ENCODE assay signal across 8 cellular contexts in genomic region chr7:129829677-129830631, GRCh38.
DNase-seq lines count a peak whose midpoint lies in the region; ATAC-seq and TF ChIP-seq lines count a peak whose summit lies in the region.

No MANE protein-coding gene starts in this region.

- in situ Hi-C loops in Caki2 (cut with HindIII; ENCODE audit: low pct_unique_long_range_greater_than_20kb, low sequenced_read_pairs) (no loop called here), KBM-7 (cut with MboI; ENCODE audit: low pct_unique_long_range_greater_than_20kb, low sequenced_read_pairs) (loop anchor here (25.0 kb wide), 1 partner anchor 182 kb away; no protein-coding TSS in a partner anchor)

- POLR2A ChIA-PET in PC-9 (lab: Charles Lee; ENCODE audit: unreplicated experiment): interaction anchor here (0.6 to 1.2 kb wide), 2 partner anchors 117 to 179 kb away, joined by 4 to 7 read pairs; no protein-coding TSS in a partner anchor

- peaks cover 48% of the 10 kb centered on the region for H3F3A ChIP-seq in PC-9 (ENCODE audit: insufficient read depth, low read depth)

- peak overlapping the region; percentile 90 for H3K27ac ChIP-seq in PC-9
- peak overlapping the region; percentile 24 for H3K27ac ChIP-seq in stomach smooth muscle (ENCODE audit: low read length)

- H3K36me3 ChIP-seq in PC-9 (ENCODE audit: low read depth) (peaks cover 13% of the 10 kb centered on the region; the same call in 1 of the 2 replicates), stomach smooth muscle (ENCODE audit: control insufficient read depth in 2 of 2, insufficient read depth in 2 of 2, low read length in 2 of 2) (peaks cover 11 to 14% of the 10 kb centered on the region in 2 donors)

- no peaks in the 10 kb centered on the region for H3K27me3 Mint-ChIP-seq in activated T-helper 17 cell treated with anti-CD3 and anti-CD28 coated beads, Interleukin-2, amount 50 U/mL, for 72 hours
- H3K27me3 Mint-ChIP-seq in natural killer cell treated with Interleukin-12 subunit alpha and Interleukin-12 subunit beta and Interleukin-15 and Interleukin-18, amount 100 ng/mL, for 72 hours: no peaks in the 10 kb centered on the region

- H3K4me3 ChIP-seq in PC-9 (no peak overlapping the region), fibroblast of pulmonary artery (replicated peaks; ENCODE audit: low read depth, low read length) (no peak overlapping the region), stomach smooth muscle (ENCODE audit: low read length in 2 of 2) (peak overlapping the region; percentile 47 to 68)

- peaks cover 31% of the 10 kb centered on the region for H3K36me3 Mint-ChIP-seq in activated T-helper 17 cell treated with anti-CD3 and anti-CD28 coated beads, Interleukin-2, amount 50 U/mL, for 72 hours (ENCODE audit: low read depth)
- no peaks in the 10 kb centered on the region for H3K36me3 Mint-ChIP-seq in natural killer cell treated with Interleukin-12 subunit alpha and Interleukin-12 subunit beta and Interleukin-15 and Interleukin-18, amount 100 ng/mL, for 72 hours

- H3K79me2 ChIP-seq in PC-9 (ENCODE audit: low read depth): no peaks in the 10 kb centered on the region

- DNase-seq in Caki2 (ENCODE audit: low read depth) (peak; percentile 61), KBM-7 (peak; percentile 67), PC-9 (peak in 1 of 2 experiments; percentile 43), fibroblast of pulmonary artery (ENCODE audit: low read depth) (peak; percentile 90)
- peak; percentile 78 for DNase-seq in natural killer cell treated with Interleukin-12 subunit alpha and Interleukin-12 subunit beta and Interleukin-15 and Interleukin-18, amount 100 ng/mL, for 72 hours (ENCODE audit: low spot score)

- H2AFZ ChIP-seq in PC-9: no peak overlapping the region

- no peaks in the 10 kb centered on the region for H3K9me3 Mint-ChIP-seq in activated T-helper 17 cell treated with anti-CD3 and anti-CD28 coated beads, Interleukin-2, amount 50 U/mL, for 72 hours
- H3K9me3 Mint-ChIP-seq in natural killer cell treated with Interleukin-12 subunit alpha and Interleukin-12 subunit beta and Interleukin-15 and Interleukin-18, amount 100 ng/mL, for 72 hours: no peaks in the 10 kb centered on the region

- no peaks in the 10 kb centered on the region for H3K9me2 ChIP-seq in PC-9 (ENCODE audit: insufficient read depth)

- intact Hi-C loops in PC-9 (cut with micrococcal nuclease; ENCODE audit: unreplicated experiment): loop anchor here (2.0 kb wide), 2 partner anchors 119 to 605 kb away; partner anchors contain the start of gene AHCYL2

- CTCF ChIA-PET in PC-9 (lab: Charles Lee): interaction anchor here (0.6 to 1.4 kb wide), 2 partner anchors 91 to 179 kb away, joined by 5 to 19 read pairs; no protein-coding TSS in a partner anchor

- H3K4me2 ChIP-seq in PC-9: 0 out of 2 replicates have a peak overlapping the region, but pooled peaks have one; percentile 4

- no peaks in the 10 kb centered on the region for H3K9me3 ChIP-seq in PC-9 (ENCODE audit: insufficient read depth, low read depth)
- no peaks in the 10 kb centered on the region for H3K9me3 ChIP-seq in stomach smooth muscle (ENCODE audit: control insufficient read depth in 2 of 2, low read length in 2 of 2)

- H3K4me1 ChIP-seq in PC-9 (replicated peaks; ENCODE audit: insufficient read depth) (peaks cover 35% of the 10 kb centered on the region), stomach smooth muscle (ENCODE audit: control insufficient read depth, insufficient read depth, low read length) (peaks cover 29% of the 10 kb centered on the region)

- H3K4me3 Mint-ChIP-seq in activated T-helper 17 cell treated with anti-CD3 and anti-CD28 coated beads, Interleukin-2, amount 50 U/mL, for 72 hours: peak overlapping the region; percentile 69
- H3K4me3 Mint-ChIP-seq in natural killer cell treated with Interleukin-12 subunit alpha and Interleukin-12 subunit beta and Interleukin-15 and Interleukin-18, amount 100 ng/mL, for 72 hours: peak overlapping the region; percentile 68

- BruUV-seq in PC-9 (replicated peaks; lab: Mats Ljungman, UMichigan): no TSS peak

- H3K27ac Mint-ChIP-seq in activated T-helper 17 cell treated with anti-CD3 and anti-CD28 coated beads, Interleukin-2, amount 50 U/mL, for 72 hours: peak overlapping the region; percentile 84
- H3K27ac Mint-ChIP-seq in natural killer cell treated with Interleukin-12 subunit alpha and Interleukin-12 subunit beta and Interleukin-15 and Interleukin-18, amount 100 ng/mL, for 72 hours: peak overlapping the region; percentile 50 to 61

- peak overlapping the region; percentile 40 to 62 for H3K9ac ChIP-seq in stomach smooth muscle (ENCODE audit: low read length in 2 of 2)

- TF ChIP-seq CTCF in PC-9 (conservative IDR thresholded peaks at IDR 0.05) (peak; percentile 68), fibroblast of pulmonary artery (IDR thresholded peaks at IDR 0.05; ENCODE audit: low read length, missing control alignments) (peak; percentile 84)

- H3K4me1 Mint-ChIP-seq in activated T-helper 17 cell treated with anti-CD3 and anti-CD28 coated beads, Interleukin-2, amount 50 U/mL, for 72 hours: peaks cover 9% of the 10 kb centered on the region
- peaks cover 20 to 21% of the 10 kb centered on the region in 2 donors for H3K4me1 Mint-ChIP-seq in natural killer cell treated with Interleukin-12 subunit alpha and Interleukin-12 subunit beta and Interleukin-15 and Interleukin-18, amount 100 ng/mL, for 72 hours (ENCODE audit: low read depth in 2 of 2)

- H3K27me3 ChIP-seq in PC-9 (ENCODE audit: insufficient read depth, low read depth) (no peaks in the 10 kb centered on the region), stomach smooth muscle (ENCODE audit: control insufficient read depth in 1 of 2, insufficient read depth in 2 of 2, low read length in 2 of 2) (no peaks in the 10 kb centered on the region)

- ATAC-seq in activated T-helper 17 cell treated with anti-CD3 and anti-CD28 coated beads, Interleukin-2, amount 50 U/mL, for 72 hours (replicated peaks): peak; percentile 60
- peak in 1 of 2 donors; percentile 29 for ATAC-seq in natural killer cell treated with Interleukin-12 subunit alpha and Interleukin-12 subunit beta and Interleukin-15 and Interleukin-18, amount 100 ng/mL, for 72 hours
- ATAC-seq in HG02938 (IDR thresholded peaks at IDR 0.05; ENCODE audit: unreplicated experiment): no peak

- no peaks in the 10 kb centered on the region for H4K20me1 ChIP-seq in PC-9 (ENCODE audit: insufficient read depth)

Comparison
In these comparisons a context has a peak if more than half of its experiments do, and no peak if none do; other contexts are left out.
1. H3K4me3 ChIP-seq: peak in stomach smooth muscle (2 of 2); none in PC-9 (single experiment) and fibroblast of pulmonary artery (single experiment).